Comparison of ENCODE assay signal across 16 cellular contexts in genomic region chr13:36031490-36031889, GRCh38.
"Had no signal": no experiment of that assay in that cellular context is flagged by ENCODE, and none has a peak within 500 bp of the region (broad histone marks: within the 10 kb centered on the region; RNA-seq: fewer than 3 reads in every experiment).

No MANE protein-coding gene starts in this region.

- H3K27ac ChIP-seq: esophagus muscularis mucosa, tibial nerve had no signal

- DNase-seq: activated CD4-positive, alpha-beta T cell treated with anti-CD3 and anti-CD28 coated beads, Interleukin-2, amount 10 ng/mL, durations not matched to agents 24 days and 14 days; activated CD4-positive, CD25-positive, alpha-beta regulatory T cell; activated CD8-positive, alpha-beta T cell treated with anti-CD3 and anti-CD28 coated beads for 36 hours; activated naive CD4-positive, alpha-beta T cell treated with Interleukin-2 at 50 U/mL for 16 hours; activated naive CD8-positive, alpha-beta T cell treated with anti-CD3 and anti-CD28 coated beads, Interleukin-2, amount 10 ng/mL, durations not matched to agents 7 days and 5 days; activated T-cell treated with anti-CD3 and anti-CD28 coated beads, Interleukin-2, amount 50 U/mL, for 1 hour; cerebellar nuclear complex; effector CD4-positive, alpha-beta T cell; natural killer cell; stimulated activated CD4-positive, alpha-beta T cell treated with anti-CD3 and anti-CD28 coated beads, Interleukin-2, amount 100 ng/mL, for 24 hours; T1000 had no signal

- H3K36me3 ChIP-seq: esophagus muscularis mucosa, tibial nerve had no signal

- H3K4me1 ChIP-seq: esophagus muscularis mucosa, tibial nerve had no signal

- ATAC-seq: activated CD8-positive, alpha-beta T cell treated with anti-CD3 and anti-CD28 coated beads for 36 hours; activated T-helper 17 cell treated with anti-CD3 and anti-CD28 coated beads, Interleukin-2, amount 50 U/mL, for 72 hours; natural killer cell had no signal

- H3K9me3 ChIP-seq: esophagus muscularis mucosa had no signal

- H3K4me3 ChIP-seq: esophagus muscularis mucosa, tibial nerve had no signal

- H3K27me3 ChIP-seq: esophagus muscularis mucosa, tibial nerve had no signal

- FAIRE-seq: bronchial epithelial cell, urothelium cell line had no signal
